Comparison of ENCODE assay signal across 6 cellular contexts in genomic region chr21:43076024-43076612, GRCh38. TPM values are rescaled to one million over a fixed set of nuclear protein-coding genes. Genes with fewer than 3 reads are reported as not detected.
DNase-seq lines count a peak whose midpoint lies in the region; ATAC-seq, FAIRE-seq and TF ChIP-seq lines count a peak whose summit lies in the region.
"Not testable (repeated sequence)": the region's sequence is repeated elsewhere in the genome, so short reads cannot be mapped to it uniquely, and the experiment has no call there.

No MANE protein-coding gene starts in this region.

- H3K4me3 ChIP-seq in GM23338; RWPE2 (ENCODE audit: severe bottlenecking); pancreas: not testable (repeated sequence)

- not testable (repeated sequence) for H3F3A ChIP-seq in GM23338 (replicated peaks; ENCODE audit: low read depth)

- H3K4me2 ChIP-seq in GM23338, result not testable (repeated sequence)

- no CpG with 5 or more reads among the region's 73 CpGs for WGBS in pancreas, 2 donors

- H3K4me3 Mint-ChIP-seq in GM23338; activated CD8-positive, alpha-beta T cell treated with anti-CD3 and anti-CD28 coated beads for 36 hours; activated T-cell treated with anti-CD3 and anti-CD28 coated beads, Interleukin-2, amount 50 U/mL, for 72 hours: not testable (repeated sequence)

- intact Hi-C loops in activated CD8-positive, alpha-beta T cell treated with anti-CD3 and anti-CD28 coated beads for 36 hours (cut with micrococcal nuclease); left cardiac atrium (cut with DNase I); pancreas (cut with DNase I): not testable (repeated sequence)

- POLR2A ChIA-PET in activated CD8-positive, alpha-beta T cell treated with anti-CD3 and anti-CD28 coated beads for 36 hours (lab: Charles Lee), result not testable (repeated sequence)

- H3K9me3 Mint-ChIP-seq in GM23338; activated CD8-positive, alpha-beta T cell treated with anti-CD3 and anti-CD28 coated beads for 36 hours; activated T-cell treated with anti-CD3 and anti-CD28 coated beads, Interleukin-2, amount 50 U/mL, for 72 hours: not testable (repeated sequence)

- CTCF ChIA-PET in activated CD8-positive, alpha-beta T cell treated with anti-CD3 and anti-CD28 coated beads for 36 hours (lab: Charles Lee), result not testable (repeated sequence)

- H3K9me2 ChIP-seq in GM23338 (ENCODE audit: insufficient read depth), result not testable (repeated sequence)

- not testable (repeated sequence) for H3K36me3 ChIP-seq in GM23338 (ENCODE audit: insufficient read depth); RWPE2 (ENCODE audit: low read depth); pancreas

- H3K79me2 ChIP-seq in GM23338 (replicated peaks; ENCODE audit: insufficient read depth), result not testable (repeated sequence)

- not testable (repeated sequence) for H3K4me1 ChIP-seq in GM23338 (ENCODE audit: insufficient read depth); RWPE2 (ENCODE audit: insufficient read depth, poor library complexity, severe bottlenecking); pancreas

- not testable (repeated sequence) for FAIRE-seq in pancreas (lab: Jason Lieb, UNC)

- H3K4me1 Mint-ChIP-seq in GM23338; activated CD8-positive, alpha-beta T cell treated with anti-CD3 and anti-CD28 coated beads for 36 hours (ENCODE audit: low read depth); activated T-cell treated with anti-CD3 and anti-CD28 coated beads, Interleukin-2, amount 50 U/mL, for 72 hours (ENCODE audit: low read depth): not testable (repeated sequence)

- H3K9me3 ChIP-seq in RWPE2 (ENCODE audit: severe bottlenecking); pancreas: not testable (repeated sequence)

- not testable (repeated sequence) for H3K27me3 ChIP-seq in GM23338 (ENCODE audit: insufficient read depth); RWPE2 (ENCODE audit: insufficient read depth, poor library complexity, severe bottlenecking); pancreas

- TF ChIP-seq CTCF in GM23338 (conservative IDR thresholded peaks at IDR 0.05; ENCODE audit: low read depth in 2 of 2); RWPE2 (IDR thresholded peaks at IDR 0.05; ENCODE audit: poor library complexity, severe bottlenecking); activated CD8-positive, alpha-beta T cell treated with anti-CD3 and anti-CD28 coated beads for 36 hours (IDR thresholded peaks at IDR 0.05); pancreas (IDR thresholded peaks at IDR 0.05): not testable (repeated sequence)

- H3K27ac ChIP-seq in GM23338 (ENCODE audit: low read depth); RWPE2 (ENCODE audit: poor library complexity, severe bottlenecking); pancreas: not testable (repeated sequence)

- H2AFZ ChIP-seq in GM23338, result not testable (repeated sequence)

- peak; percentile 13; the same call in 2 of the 3 replicates for ATAC-seq in GM23338
- ATAC-seq in RWPE2 (ENCODE audit: low read depth), result peak; percentile 26; the same call in 1 of the 3 replicates
- ATAC-seq in activated CD8-positive, alpha-beta T cell treated with anti-CD3 and anti-CD28 coated beads for 36 hours, result peak; percentile 35
- peak; percentile 52 to 54 for ATAC-seq in activated T-cell treated with anti-CD3 and anti-CD28 coated beads, Interleukin-2, amount 50 U/mL, for 72 hours (replicated peaks in 1 of 2)
- peak; percentile 36 to 42 for ATAC-seq in left cardiac atrium
- peak in 3 of 4 donors; percentile 8 to 32 (median 23) for ATAC-seq in pancreas

- H4K20me1 ChIP-seq in GM23338 (replicated peaks; ENCODE audit: insufficient read depth), result not testable (repeated sequence)

- H3K27ac Mint-ChIP-seq in GM23338; activated CD8-positive, alpha-beta T cell treated with anti-CD3 and anti-CD28 coated beads for 36 hours; activated T-cell treated with anti-CD3 and anti-CD28 coated beads, Interleukin-2, amount 50 U/mL, for 72 hours: not testable (repeated sequence)

- not testable (repeated sequence) for H3K36me3 Mint-ChIP-seq in GM23338 (ENCODE audit: low read depth); activated CD8-positive, alpha-beta T cell treated with anti-CD3 and anti-CD28 coated beads for 36 hours (ENCODE audit: low read depth); activated T-cell treated with anti-CD3 and anti-CD28 coated beads, Interleukin-2, amount 50 U/mL, for 72 hours (ENCODE audit: insufficient read depth in 2 of 2)

- not testable (repeated sequence) for DNase-seq in GM23338 (ENCODE audit: low spot score); RWPE2 (ENCODE audit: low spot score); activated CD8-positive, alpha-beta T cell treated with anti-CD3 and anti-CD28 coated beads for 36 hours; activated T-cell treated with anti-CD3 and anti-CD28 coated beads, Interleukin-2, amount 50 U/mL, for 72 hours; left cardiac atrium; pancreas

- not testable (repeated sequence) for H3K27me3 Mint-ChIP-seq in GM23338 (ENCODE audit: insufficient read depth, low read depth, poor library complexity); activated CD8-positive, alpha-beta T cell treated with anti-CD3 and anti-CD28 coated beads for 36 hours; activated T-cell treated with anti-CD3 and anti-CD28 coated beads, Interleukin-2, amount 50 U/mL, for 72 hours (ENCODE audit: low read depth)

RNA-seq across cellular contexts. Expression of gene CBS, which starts 0.5 kb away (rescaled TPM):
- 788 and 861 TPM in 2 replicates for total RNA-seq in GM23338 (2014; rRNA removed; shearing (Covaris generic))
- polyA plus RNA-seq in GM23338 (2016; fragmentation: Nextera tagmentation; extraction: Ambion mirVana), result 380 and 421 TPM in 2 replicates
- 10 to 100 TPM; 91.3 to 91.9 TPM for total RNA-seq in activated CD8-positive, alpha-beta T cell treated with anti-CD3 and anti-CD28 coated beads for 36 hours
- 100 to 1,000 TPM in 1 of 2 donors, 10 to 100 TPM in 1; 89.1 to 130 TPM for total RNA-seq in activated T-cell treated with anti-CD3 and anti-CD28 coated beads, Interleukin-2, amount 50 U/mL, for 72 hours
- total RNA-seq in left cardiac atrium, result 10 to 100 TPM in 1 of 2 donors, 1 to 10 TPM in 1; 5.8 to 12.8 TPM
- total RNA-seq in pancreas, result 100 to 1,000 TPM in 1 of 6 donors, 10 to 100 TPM in 5; 24.4 to 168 (median 76.0) TPM
- 100 to 1,000 TPM in 1 of 2 donors, 10 to 100 TPM in 1; 95.1 to 111 TPM for polyA plus RNA-seq in pancreas

RNA-seq across cellular contexts. Expression of gene U2AF1, which starts 31.3 kb away (rescaled TPM):
- total RNA-seq in GM23338 (2014; rRNA removed; shearing (Covaris generic)), result 70.4 and 92.9 TPM in 2 replicates
- polyA plus RNA-seq in GM23338 (2016; fragmentation: Nextera tagmentation; extraction: Ambion mirVana) (288 and 322 TPM in 2 replicates), pancreas (10 to 100 TPM; 27.0 to 27.6 TPM)
- total RNA-seq in activated CD8-positive, alpha-beta T cell treated with anti-CD3 and anti-CD28 coated beads for 36 hours, result 10 to 100 TPM; 21.9 to 31.3 TPM
- total RNA-seq in activated T-cell treated with anti-CD3 and anti-CD28 coated beads, Interleukin-2, amount 50 U/mL, for 72 hours, result 10 to 100 TPM; 36.7 to 73.4 TPM
- total RNA-seq in left cardiac atrium (1 to 10 TPM; 8.5 to 8.6 TPM), pancreas (10 to 100 TPM in 5 of 6 donors, 1 to 10 TPM in 1; 3.9 to 30.5 (median 15.0) TPM)
